15 cellular contexts compared by ENCODE assay signal in genomic region chr7:17848516-17848915, GRCh38.
DNase-seq lines count a peak whose midpoint lies in the region; ATAC-seq and TF ChIP-seq lines count a peak whose summit lies in the region.
"Had no signal": no experiment of that assay in that cellular context is flagged by ENCODE, and none has a peak within 500 bp of the region (broad histone marks: within the 10 kb centered on the region; RNA-seq: fewer than 3 reads in every experiment).

No MANE protein-coding gene starts in this region.

- peak overlapping the region; percentile 5; the same call in 1 of the 2 replicates for H3K27ac Mint-ChIP-seq in WTC11
- no peak overlapping the region for H3K27ac Mint-ChIP-seq in endothelial cell (ENCODE audit: unreplicated experiment)
- H3K27ac Mint-ChIP-seq: CD8-positive, alpha-beta memory T cell had no signal

- H2AK5ac ChIP-seq in trophoblast cell (ENCODE audit: low read length), result no peak overlapping the region

- POLR2A ChIA-PET in WTC11 (lab: Charles Lee), result no interaction called here

- CTCF ChIA-PET in WTC11 (lab: Charles Lee), result no interaction called here

- no peak overlapping the region for H2BK120ac ChIP-seq in trophoblast cell (ENCODE audit: insufficient read depth, low read length, poor library complexity)

- no peak overlapping the region for H3K23ac ChIP-seq in trophoblast cell (ENCODE audit: low read length)

- H4K91ac ChIP-seq in trophoblast cell (ENCODE audit: low read depth, low read length), result no peak overlapping the region

- H3K4ac ChIP-seq in trophoblast cell (ENCODE audit: low read depth, low read length), result no peak overlapping the region

- no peaks in the 10 kb centered on the region for H3K79me2 ChIP-seq in trophoblast cell (ENCODE audit: control insufficient read depth, insufficient read depth, low read length, poor library complexity)

- DNase-seq in WTC11 (ENCODE audit: low spot score), result no peak
- no peak for DNase-seq in endothelial cell (ENCODE audit: low spot score)
- DNase-seq in trophoblast cell, result no peak
- DNase-seq in NCI-H2196 (lab: John Stamatoyannopoulos, UW; ENCODE audit: unreplicated experiment), result no peak
- DNase-seq in testis, result no peak
- no peak for DNase-seq in tibial nerve (ENCODE audit: low spot score in 2 of 2)
- DNase-seq: Caco-2, DND-41, GDM1 had no signal

- no peaks in the 10 kb centered on the region for H3K27me3 ChIP-seq in trophoblast cell (ENCODE audit: insufficient read depth, low read length)
- no peaks in the 10 kb centered on the region for H3K27me3 ChIP-seq in testis
- H3K27me3 ChIP-seq in tibial nerve, result no peaks in the 10 kb centered on the region

- peaks cover 4 to 8% of the 10 kb centered on the region in 2 experiments for H3K4me1 ChIP-seq in trophoblast cell (ENCODE audit: control insufficient read depth in 1 of 2, insufficient read depth in 2 of 2, low read length in 2 of 2)
- H3K4me1 ChIP-seq in testis, result no peaks in the 10 kb centered on the region
- no peaks in the 10 kb centered on the region for H3K4me1 ChIP-seq in tibial nerve
- H3K4me1 ChIP-seq: Caco-2 had no signal

- peaks cover 7 to 10% of the 10 kb centered on the region in 2 experiments for H3K36me3 ChIP-seq in trophoblast cell (ENCODE audit: control insufficient read depth in 1 of 2, insufficient read depth in 2 of 2, low read length in 2 of 2)
- H3K36me3 ChIP-seq in testis (ENCODE audit: low read depth, missing control alignments), result no peaks in the 10 kb centered on the region
- peaks cover 0 to 51% (median 0%) of the 10 kb centered on the region in 3 donors for H3K36me3 ChIP-seq in tibial nerve

- H3K9me3 ChIP-seq in trophoblast cell (ENCODE audit: insufficient read depth, low read depth, low read length) (no peaks in the 10 kb centered on the region), testis (no peaks in the 10 kb centered on the region), tibial nerve (peaks cover 0 to 7% (median 0%) of the 10 kb centered on the region in 4 donors)
- H3K9me3 ChIP-seq: A549, Caco-2 had no signal

- H3K27me3 Mint-ChIP-seq in WTC11 (ENCODE audit: low read depth) (no peaks in the 10 kb centered on the region), endothelial cell (ENCODE audit: unreplicated experiment) (peaks cover 1% of the 10 kb centered on the region)
- H3K27me3 Mint-ChIP-seq: CD8-positive, alpha-beta memory T cell had no signal

- H4K8ac ChIP-seq in trophoblast cell (ENCODE audit: low read depth, low read length), result no peak overlapping the region

- no peak overlapping the region for H2BK5ac ChIP-seq in trophoblast cell (ENCODE audit: low read depth, low read length, poor library complexity)

- no peak overlapping the region for H2AFZ ChIP-seq in trophoblast cell (ENCODE audit: insufficient read depth, low read length, poor library complexity)

- intact Hi-C loops in testis (cut with DNase I; ENCODE audit: low total_unique reads), result no loop called here

- no peak for TF ChIP-seq POLR2A in testis (IDR thresholded peaks at IDR 0.05)
- no peak for TF ChIP-seq POLR2A in tibial nerve (IDR thresholded peaks at IDR 0.05)

- H3K4me3 ChIP-seq in trophoblast cell (ENCODE audit: low read depth, low read length) (no peak overlapping the region), testis (no peak overlapping the region), tibial nerve (no peak overlapping the region)
- H3K4me3 ChIP-seq: A549 had no signal

- H3K9me3 Mint-ChIP-seq in WTC11 (no peaks in the 10 kb centered on the region), endothelial cell (ENCODE audit: unreplicated experiment) (no peaks in the 10 kb centered on the region)
- H3K9me3 Mint-ChIP-seq: CD8-positive, alpha-beta memory T cell had no signal

- H2BK12ac ChIP-seq in trophoblast cell (ENCODE audit: low read length), result no peak overlapping the region

- H3K27ac ChIP-seq in trophoblast cell (ENCODE audit: low read depth, low read length) (no peak overlapping the region), testis (no peak overlapping the region), tibial nerve (no peak overlapping the region)
- H3K27ac ChIP-seq: A549, HL-60 had no signal

- H3K18ac ChIP-seq in trophoblast cell (ENCODE audit: low read length), result no peak overlapping the region

- ATAC-seq in WTC11 (peak; percentile 47), GM21528 (IDR thresholded peaks at IDR 0.05; ENCODE audit: low FRiP score, unreplicated experiment) (no peak)
- ATAC-seq: A549, HCT116 had no signal

- H3K4me3 Mint-ChIP-seq in WTC11 (no peak overlapping the region), endothelial cell (ENCODE audit: unreplicated experiment) (peak overlapping the region; percentile 81)
- H3K4me3 Mint-ChIP-seq: CD14-positive monocyte; CD8-positive, alpha-beta memory T cell had no signal

- no CpG with 5 or more reads among the region's 10 CpGs for WGBS in trophoblast cell (ENCODE audit: extremely low coverage, insufficient coverage, insufficient read length)
- 95 to 97% methylated on average over 7 to 10 of the region's 10 CpGs for WGBS in testis, 2 donors
- WGBS in tibial nerve, 2 donors, result 95 to 97% methylated on average over 10 of the region's 10 CpGs

- H3K36me3 Mint-ChIP-seq in WTC11 (peaks cover 7% of the 10 kb centered on the region), endothelial cell (ENCODE audit: low read depth, unreplicated experiment) (peaks cover 7% of the 10 kb centered on the region)

- no peak for TF ChIP-seq CTCF in WTC11 (IDR thresholded peaks at IDR 0.05)
- TF ChIP-seq CTCF in endothelial cell (IDR thresholded peaks at IDR 0.05; ENCODE audit: unreplicated experiment), result no peak
- no peak for TF ChIP-seq CTCF in testis (IDR thresholded peaks at IDR 0.05)
- no peak for TF ChIP-seq CTCF in tibial nerve (IDR thresholded peaks at IDR 0.05)

- no peak overlapping the region for H4K12ac ChIP-seq in trophoblast cell (ENCODE audit: low read depth, low read length)

- H3K4me1 Mint-ChIP-seq in WTC11, result 0 out of 2 replicates have a peak, but pooled peaks cover 3% of the 10 kb centered on the region
- peaks cover 25% of the 10 kb centered on the region for H3K4me1 Mint-ChIP-seq in endothelial cell (ENCODE audit: unreplicated experiment)

- H3K4me2 ChIP-seq in trophoblast cell (ENCODE audit: low read length), result no peak overlapping the region
- H3K4me2 ChIP-seq: A549 had no signal

- peak overlapping the region; percentile 0 for H3K14ac ChIP-seq in trophoblast cell (ENCODE audit: low read length)

- no peak for TF ChIP-seq EP300 in tibial nerve (IDR thresholded peaks at IDR 0.05)

- peaks cover 4% of the 10 kb centered on the region for H3K79me1 ChIP-seq in trophoblast cell (ENCODE audit: low read length)

- no peak overlapping the region for H3K9ac ChIP-seq in trophoblast cell (ENCODE audit: low read length)

TF ChIP-seq in WTC11, 78 proteins besides CTCF, POLR2A, EP300 and RAD21:
- TF ChIP-seq ZNF423 (CRISPR knock-in tag; IDR thresholded peaks at IDR 0.05) (no peak), ZNF671 (CRISPR knock-in tag; IDR thresholded peaks at IDR 0.05) (no peak), NFE2L1 (CRISPR knock-in tag; IDR thresholded peaks at IDR 0.05) (no peak), MXD4 (CRISPR knock-in tag; IDR thresholded peaks at IDR 0.05; ENCODE audit: borderline replicate concordance) (no peak), ZNF396 (CRISPR knock-in tag; IDR thresholded peaks at IDR 0.05; ENCODE audit: borderline replicate concordance) (no peak), PRDM15 (CRISPR knock-in tag; IDR thresholded peaks at IDR 0.05) (no peak), HMGXB4 (CRISPR knock-in tag; IDR thresholded peaks at IDR 0.05) (no peak)
TF ChIP-seq in WTC11: peak in this region for 0.
